8 cellular contexts compared by ENCODE assay signal in the genomic region with DNA sequence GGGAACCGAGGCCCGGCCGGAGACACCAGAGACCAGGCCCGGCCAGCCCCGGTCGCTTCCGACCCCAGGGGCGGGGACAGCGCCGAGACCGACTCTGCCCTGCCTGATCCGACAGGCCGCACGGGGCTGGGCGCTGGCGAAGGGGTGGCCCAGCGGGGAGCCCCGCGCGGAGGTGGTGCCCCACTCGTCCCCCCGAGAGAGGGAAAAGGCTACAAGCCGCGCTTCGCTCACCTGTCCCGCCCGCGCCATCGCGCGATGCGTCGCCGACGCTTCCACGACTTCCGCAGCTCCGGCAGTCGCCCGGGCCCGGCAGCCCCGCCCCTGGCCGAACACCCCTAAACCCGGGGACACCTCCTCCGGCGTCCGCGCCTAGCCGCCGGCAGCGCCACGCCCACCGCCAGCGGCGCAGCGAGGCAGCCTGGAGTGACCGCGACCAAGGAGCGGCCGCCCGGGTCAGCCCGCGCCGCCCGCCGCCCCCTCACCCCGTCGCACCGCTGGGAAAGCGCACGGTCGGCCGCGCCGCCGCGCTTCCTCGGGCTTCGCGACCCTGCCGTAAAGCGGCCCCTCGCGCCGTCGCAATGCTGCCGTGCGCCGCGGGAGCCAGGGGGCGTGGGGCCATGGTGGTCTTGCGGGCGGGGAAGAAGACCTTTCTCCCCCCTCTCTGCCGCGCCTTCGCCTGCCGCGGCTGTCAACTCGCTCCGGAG. TPM values are rescaled to one million over a fixed set of nuclear protein-coding genes. Genes with fewer than 3 reads are reported as not detected.
DNase-seq lines count a peak whose midpoint lies in the region; ATAC-seq and TF ChIP-seq lines count a peak whose summit lies in the region.

A gene with protein sequence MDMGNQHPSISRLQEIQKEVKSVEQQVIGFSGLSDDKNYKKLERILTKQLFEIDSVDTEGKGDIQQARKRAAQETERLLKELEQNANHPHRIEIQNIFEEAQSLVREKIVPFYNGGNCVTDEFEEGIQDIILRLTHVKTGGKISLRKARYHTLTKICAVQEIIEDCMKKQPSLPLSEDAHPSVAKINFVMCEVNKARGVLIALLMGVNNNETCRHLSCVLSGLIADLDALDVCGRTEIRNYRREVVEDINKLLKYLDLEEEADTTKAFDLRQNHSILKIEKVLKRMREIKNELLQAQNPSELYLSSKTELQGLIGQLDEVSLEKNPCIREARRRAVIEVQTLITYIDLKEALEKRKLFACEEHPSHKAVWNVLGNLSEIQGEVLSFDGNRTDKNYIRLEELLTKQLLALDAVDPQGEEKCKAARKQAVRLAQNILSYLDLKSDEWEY (minus strand): TSS at position 273 of the 704 bp plus-strand sequence. CDS start 1,493 bp downstream, outside the sequence.
A gene with protein sequence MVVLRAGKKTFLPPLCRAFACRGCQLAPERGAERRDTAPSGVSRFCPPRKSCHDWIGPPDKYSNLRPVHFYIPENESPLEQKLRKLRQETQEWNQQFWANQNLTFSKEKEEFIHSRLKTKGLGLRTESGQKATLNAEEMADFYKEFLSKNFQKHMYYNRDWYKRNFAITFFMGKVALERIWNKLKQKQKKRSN (plus strand): TSS at position 576 of the 704 bp plus-strand sequence. CDS start 42 bp downstream, at position 618.

- H3K4me3 ChIP-seq in CD8-positive, alpha-beta memory T cell (ENCODE audit: low read length) = peak within 1 kb of the TSS; percentile 73
- H3K4me3 ChIP-seq in HL-60 (replicated peaks; ENCODE audit: insufficient read depth, low read length) = peak within 1 kb of the TSS; percentile 99
- H3K4me3 ChIP-seq in NT2/D1 (ENCODE audit: insufficient read length, low read depth) = peak within 1 kb of the TSS; percentile 91
- H3K4me3 ChIP-seq in endodermal cell (ENCODE audit: low read length) = peak within 1 kb of the TSS; percentile 99
- peak within 1 kb of the TSS; percentile 99 for H3K4me3 ChIP-seq in mesodermal cell (ENCODE audit: extremely low read depth, insufficient read depth, low read length, poor library complexity, severe bottlenecking)

- peak within 1 kb of the TSS; percentile 85 to 96 (median 93) for H3K4me3 Mint-ChIP-seq in CD8-positive, alpha-beta memory T cell
- peak within 1 kb of the TSS; percentile 81 for H3K4me3 Mint-ChIP-seq in endodermal cell

- H3K9me3 ChIP-seq in CD8-positive, alpha-beta memory T cell (ENCODE audit: low read length) = no peaks in the 10 kb centered on the region
- H3K9me3 ChIP-seq in NT2/D1 (ENCODE audit: insufficient read depth, low read length) = no peaks in the 10 kb centered on the region
- no peaks in the 10 kb centered on the region for H3K9me3 ChIP-seq in endodermal cell (ENCODE audit: control insufficient read depth, low read length)
- no peaks in the 10 kb centered on the region for H3K9me3 ChIP-seq in mesodermal cell (ENCODE audit: control insufficient read depth, low read length)

- DNase-seq in CD8-positive, alpha-beta memory T cell = peak; percentile 79 to 91 (median 87)
- peak; percentile 84 to 86 for DNase-seq in HL-60 (ENCODE audit: low read depth in 1 of 2, low spot score in 1 of 2)
- DNase-seq in NT2/D1 (ENCODE audit: low read depth, low spot score) = peak; percentile 60
- DNase-seq in activated CD8-positive, alpha-beta memory T cell treated with anti-CD3 and anti-CD28 coated beads, Interleukin-2, amount 50 U/mL, for 1 hour (ENCODE audit: extremely low read depth) = peak; percentile 35
- peak; percentile 94 for DNase-seq in endodermal cell
- DNase-seq in stimulated activated CD8-positive, alpha-beta memory T cell treated with anti-CD3 and anti-CD28 coated beads, Interleukin-15, amount 100 ng/mL, for 24 hours (ENCODE audit: low read depth) = peak; percentile 75

- TF ChIP-seq CTCF in HL-60 (IDR thresholded peaks at IDR 0.05; ENCODE audit: insufficient read depth, low read length) (no peak), endodermal cell (conservative IDR thresholded peaks at IDR 0.05) (no peak)

- H3K27ac ChIP-seq in CD8-positive, alpha-beta memory T cell (ENCODE audit: low read depth, low read length) = peak within 1 kb of the TSS; percentile 79
- peak within 1 kb of the TSS; percentile 83 for H3K27ac ChIP-seq in HL-60 (replicated peaks)
- peak within 1 kb of the TSS; percentile 96 for H3K27ac ChIP-seq in endodermal cell (ENCODE audit: low read depth, low read length)
- peak within 1 kb of the TSS; percentile 97 for H3K27ac ChIP-seq in mesodermal cell (ENCODE audit: low read depth, low read length, severe bottlenecking)

- POLR2A ChIA-PET in CD8-positive, alpha-beta memory T cell (lab: Charles Lee) = interaction anchor here (0.6 to 1.6 kb wide), 7 partner anchors 30 to 229 kb away, joined by 3 to 8 read pairs (median 5); a partner anchor contains a TSS

- ATAC-seq in GM19455 (IDR thresholded peaks at IDR 0.05; ENCODE audit: unreplicated experiment) = peak; percentile 70

- H3K36me3 Mint-ChIP-seq in CD8-positive, alpha-beta memory T cell = peaks cover 0 to 47% (median 4%) of the 10 kb centered on the region in 3 donors
- H3K36me3 Mint-ChIP-seq in endodermal cell (ENCODE audit: low read depth) = peaks cover 25% of the 10 kb centered on the region

- no peaks in the 10 kb centered on the region for H3K27me3 Mint-ChIP-seq in CD8-positive, alpha-beta memory T cell
- no peaks in the 10 kb centered on the region for H3K27me3 Mint-ChIP-seq in endodermal cell (ENCODE audit: insufficient read depth)

- CTCF ChIA-PET in CD8-positive, alpha-beta memory T cell (lab: Charles Lee) = interaction anchor here (1.0 to 1.1 kb wide), 3 partner anchors 9 to 169 kb away, joined by 3 to 4 read pairs (median 3); no protein-coding TSS in a partner anchor

- H3K4me1 Mint-ChIP-seq in CD8-positive, alpha-beta memory T cell = peaks cover 50 to 74% (median 65%) of the 10 kb centered on the region in 3 donors
- peaks cover 14% of the 10 kb centered on the region for H3K4me1 Mint-ChIP-seq in endodermal cell

- H3K27me3 ChIP-seq in CD8-positive, alpha-beta memory T cell (ENCODE audit: insufficient read depth, low read length, poor library complexity, severe bottlenecking) = no peaks in the 10 kb centered on the region
- H3K27me3 ChIP-seq in HL-60 (ENCODE audit: insufficient read depth, poor library complexity, severe bottlenecking) (no peaks in the 10 kb centered on the region), NT2/D1 (ENCODE audit: insufficient read depth, insufficient read length) (no peaks in the 10 kb centered on the region), endodermal cell (ENCODE audit: control insufficient read depth, insufficient read depth, low read length, poor library complexity, severe bottlenecking) (no peaks in the 10 kb centered on the region)

- H3K4me1 ChIP-seq in CD8-positive, alpha-beta memory T cell (ENCODE audit: insufficient read depth, low read length) = peaks cover 41% of the 10 kb centered on the region
- H3K4me1 ChIP-seq in NT2/D1 (ENCODE audit: insufficient read depth, insufficient read length) = no peaks in the 10 kb centered on the region
- no peaks in the 10 kb centered on the region for H3K4me1 ChIP-seq in endodermal cell (ENCODE audit: control insufficient read depth, insufficient read depth, low read length)
- H3K4me1 ChIP-seq in mesodermal cell (ENCODE audit: control insufficient read depth, insufficient read depth, low read length, poor library complexity, severe bottlenecking) = peaks cover 15% of the 10 kb centered on the region

- H3K36me3 ChIP-seq in CD8-positive, alpha-beta memory T cell (ENCODE audit: insufficient read depth, low read length) = peaks cover 20% of the 10 kb centered on the region
- H3K36me3 ChIP-seq in NT2/D1 (ENCODE audit: insufficient read depth, insufficient read length, low read length) = peaks cover 34% of the 10 kb centered on the region
- H3K36me3 ChIP-seq in endodermal cell (ENCODE audit: control insufficient read depth, insufficient read depth, low read length) = peaks cover 38% of the 10 kb centered on the region
- H3K36me3 ChIP-seq in mesodermal cell (ENCODE audit: control insufficient read depth, insufficient read depth, low read length) = peaks cover 40% of the 10 kb centered on the region

- H3K9me3 Mint-ChIP-seq in CD8-positive, alpha-beta memory T cell = no peaks in the 10 kb centered on the region
- no peaks in the 10 kb centered on the region for H3K9me3 Mint-ChIP-seq in endodermal cell

- 0% methylated on average over 30 to 100 of the region's 100 CpGs for WGBS in endodermal cell (ENCODE audit: insufficient coverage in 1 of 2, insufficient read length in 1 of 2), 2 experiments
- 0% methylated on average over 79 to 84 of the region's 100 CpGs for WGBS in mesodermal cell (ENCODE audit: insufficient coverage in 2 of 2), 2 experiments

- H3K9ac ChIP-seq in NT2/D1 (ENCODE audit: insufficient read length, low read depth) (peak within 1 kb of the TSS; percentile 94), endodermal cell (ENCODE audit: extremely low read depth, low read length, poor library complexity, severe bottlenecking) (peak within 1 kb of the TSS; percentile 90)

- H3K27ac Mint-ChIP-seq in CD8-positive, alpha-beta memory T cell = peak within 1 kb of the TSS; percentile 75 to 96 (median 93)
- H3K27ac Mint-ChIP-seq in endodermal cell = peak within 1 kb of the TSS; percentile 92

RNA-seq across cellular contexts. Expression of the first gene that starts in this region (rescaled TPM):
- total RNA-seq in CD8-positive, alpha-beta memory T cell = 10 to 100 TPM; 35.9 to 38.1 TPM
- 40.7 TPM for polyA plus RNA-seq in CD8-positive, alpha-beta memory T cell
- 10 to 100 TPM; 27.6 to 28.1 TPM for total RNA-seq in endodermal cell
- 20.2 TPM for polyA plus RNA-seq in endodermal cell (2013, experiment 1 of 2)
- polyA plus RNA-seq in endodermal cell (2013, experiment 2 of 2) = 20.5 TPM
- polyA plus RNA-seq in mesodermal cell (2013, experiment 1 of 2) = 15.7 TPM
- 15.4 TPM for polyA plus RNA-seq in mesodermal cell (2013, experiment 2 of 2)

RNA-seq across cellular contexts. Expression of the second gene that starts in this region (rescaled TPM):
- total RNA-seq in CD8-positive, alpha-beta memory T cell = 10 to 100 TPM; 42.9 to 43.5 TPM
- 64.4 TPM for polyA plus RNA-seq in CD8-positive, alpha-beta memory T cell
- total RNA-seq in endodermal cell = 10 to 100 TPM; 30.1 to 39.8 TPM
- 34.9 TPM for polyA plus RNA-seq in endodermal cell (2013, experiment 1 of 2)
- 38.8 TPM for polyA plus RNA-seq in endodermal cell (2013, experiment 2 of 2)
- polyA plus RNA-seq in mesodermal cell (2013, experiment 1 of 2) = 50.2 TPM
- polyA plus RNA-seq in mesodermal cell (2013, experiment 2 of 2) = 49.6 TPM

Comparison
In these comparisons a context has a peak if more than half of its experiments do, and no peak if none do; other contexts are left out.
1. Peak in every context shown above with its lines: DNase-seq, ATAC-seq, H3K4me3 ChIP-seq and H3K27ac ChIP-seq.
2. DNase-seq: peak in every context shown above with its lines; median percentile 94 in endodermal cell; 87 in CD8-positive, alpha-beta memory T cell; 85 in HL-60; 75 in stimulated activated CD8-positive, alpha-beta memory T cell treated with anti-CD3 and anti-CD28 coated beads, Interleukin-15, amount 100 ng/mL, for 24 hours; 60 in NT2/D1; 35 in activated CD8-positive, alpha-beta memory T cell treated with anti-CD3 and anti-CD28 coated beads, Interleukin-2, amount 50 U/mL, for 1 hour.